Comparison of ENCODE assay signal across 23 cellular contexts in the genomic region with DNA sequence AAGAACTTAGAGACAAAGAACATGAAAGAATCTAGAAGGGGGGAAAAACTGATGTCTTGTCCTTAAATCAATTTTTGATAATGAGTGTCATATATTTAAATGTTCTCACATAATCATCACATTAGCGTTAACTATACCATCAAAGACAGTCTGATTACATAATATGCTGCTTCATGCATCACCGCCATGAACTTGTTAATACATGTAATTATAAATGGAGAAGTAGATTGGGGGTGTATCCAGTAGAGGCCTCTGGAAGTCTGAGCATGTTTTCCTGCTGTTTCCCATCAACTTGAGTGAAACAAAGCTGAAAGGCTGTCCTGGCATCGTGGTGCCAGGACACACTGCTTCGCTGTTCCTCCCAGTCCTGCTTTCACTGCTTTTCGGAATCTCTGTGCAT. TPM values are rescaled to one million over a fixed set of nuclear protein-coding genes. Genes with fewer than 3 reads are reported as not detected.
DNase-seq lines count a peak whose midpoint lies in the region; ATAC-seq and TF ChIP-seq lines count a peak whose summit lies in the region.
"Had no signal": no experiment of that assay in that cellular context is flagged by ENCODE, and none has a peak within 500 bp of the region (broad histone marks: within the 10 kb centered on the region; RNA-seq: fewer than 3 reads in every experiment).

No MANE protein-coding gene starts in this region.

- H3K4me1 Mint-ChIP-seq in activated CD4-positive, alpha-beta T cell treated with anti-CD3 and anti-CD28 coated beads, Interleukin-2, amount 10 ng/mL, durations not matched to agents 24 days and 14 days, result no peaks in the 10 kb centered on the region
- H3K4me1 Mint-ChIP-seq in WTC11, result no peaks in the 10 kb centered on the region
- H3K4me1 Mint-ChIP-seq: CD4-positive, alpha-beta memory T cell had no signal

- CTCF ChIA-PET in WTC11 (lab: Charles Lee), result interaction anchor here (0.8 to 1.4 kb wide), 3 partner anchors 17 to 174 kb away, joined by 3 to 4 read pairs (median 3); no protein-coding TSS in a partner anchor

- peaks cover 0 to 8% (median 0%) of the 10 kb centered on the region in 12 donors for H3K9me3 ChIP-seq in heart left ventricle

- H3K27ac ChIP-seq in heart left ventricle, result no peak overlapping the region
- H3K27ac ChIP-seq: GM23248 had no signal

- H3K27me3 ChIP-seq in heart left ventricle, result peaks cover 0 to 29% (median 2%) of the 10 kb centered on the region in 9 donors

- TF ChIP-seq CTCF in WTC11 (IDR thresholded peaks at IDR 0.05) (no peak), heart left ventricle (IDR thresholded peaks at IDR 0.05) (no peak)

- H3K27me3 Mint-ChIP-seq in activated CD4-positive, alpha-beta T cell treated with anti-CD3 and anti-CD28 coated beads, Interleukin-2, amount 10 ng/mL, durations not matched to agents 24 days and 14 days, result peaks cover 54% of the 10 kb centered on the region
- no peaks in the 10 kb centered on the region; the same call in 1 of the 2 replicates for H3K27me3 Mint-ChIP-seq in WTC11 (ENCODE audit: low read depth)

- peaks cover 0 to 11% (median 0%) of the 10 kb centered on the region in 12 donors for H3K4me1 ChIP-seq in heart left ventricle

- H3K36me3 Mint-ChIP-seq in activated CD4-positive, alpha-beta T cell treated with anti-CD3 and anti-CD28 coated beads, Interleukin-2, amount 10 ng/mL, durations not matched to agents 24 days and 14 days (ENCODE audit: low read depth), result no peaks in the 10 kb centered on the region
- H3K36me3 Mint-ChIP-seq in WTC11, result no peaks in the 10 kb centered on the region
- H3K36me3 Mint-ChIP-seq: CD4-positive, alpha-beta memory T cell had no signal

- H3K4me3 ChIP-seq in heart left ventricle, result no peak overlapping the region
- H3K4me3 ChIP-seq: GM23248 had no signal

- ATAC-seq in WTC11 (no peak), esophagus mucosa (peak; percentile 64), heart left ventricle (no peak)

- POLR2A ChIA-PET in WTC11 (lab: Charles Lee), result no interaction called here

- no peaks in the 10 kb centered on the region for H3K36me3 ChIP-seq in heart left ventricle

- no peak overlapping the region for H3K27ac Mint-ChIP-seq in activated CD4-positive, alpha-beta T cell treated with anti-CD3 and anti-CD28 coated beads, Interleukin-2, amount 10 ng/mL, durations not matched to agents 24 days and 14 days
- peak overlapping the region; percentile 45; the same call in 1 of the 2 replicates for H3K27ac Mint-ChIP-seq in WTC11
- H3K27ac Mint-ChIP-seq: CD4-positive, alpha-beta memory T cell had no signal

- H3K9me3 Mint-ChIP-seq in activated CD4-positive, alpha-beta T cell treated with anti-CD3 and anti-CD28 coated beads, Interleukin-2, amount 10 ng/mL, durations not matched to agents 24 days and 14 days, result no peaks in the 10 kb centered on the region
- H3K9me3 Mint-ChIP-seq in WTC11, result no peaks in the 10 kb centered on the region

- no peak overlapping the region for H3K4me3 Mint-ChIP-seq in activated CD4-positive, alpha-beta T cell treated with anti-CD3 and anti-CD28 coated beads, Interleukin-2, amount 10 ng/mL, durations not matched to agents 24 days and 14 days
- H3K4me3 Mint-ChIP-seq in WTC11, result no peak overlapping the region
- H3K4me3 Mint-ChIP-seq: CD4-positive, alpha-beta memory T cell had no signal

- no peak for TF ChIP-seq POLR2A in heart left ventricle (IDR thresholded peaks at IDR 0.05)

- whole genome bisulfite sequencing in heart left ventricle, 4 donors, result 74 to 92% (median 85%) methylated on average over 5 of the region's 5 CpGs

- DNase-seq in activated CD4-positive, alpha-beta T cell treated with anti-CD3 and anti-CD28 coated beads, Interleukin-2, amount 10 ng/mL, durations not matched to agents 24 days and 14 days, result peak; percentile 47
- no peak for DNase-seq in activated CD4-positive, alpha-beta T cell treated with anti-CD3 and anti-CD28 coated beads, Interleukin-2, amount 50 U/mL, for 1 hour
- DNase-seq in WTC11 (ENCODE audit: low spot score) (no peak), heart left ventricle (no peak), HPDE6-E6E7 (ENCODE audit: extremely low spot score) (no peak), mucosa of gallbladder (ENCODE audit: low spot score) (no peak)
- DNase-seq: C1 segment of cervical spinal cord; Calu3; CD4-positive, alpha-beta memory T cell; COR-L47; DMS53; DMS79 treated with DMSO at 0.1 percent for 48 hours; GF-D8; GM23248; H7; HCEC 1CT had no signal

- intact Hi-C loops in activated CD4-positive, alpha-beta T cell treated with anti-CD3 and anti-CD28 coated beads, Interleukin-2, amount 10 ng/mL, durations not matched to agents 24 days and 14 days (cut with micrococcal nuclease), result loop anchor here (10.0 kb wide), 1 partner anchor 92 kb away; no protein-coding TSS in a partner anchor
- intact Hi-C loops in heart left ventricle (cut with DNase I), result loop anchor here in 1 of 10 donors (10.0 kb wide), 1 partner anchor 1052 kb away; no protein-coding TSS in a partner anchor

TF ChIP-seq in WTC11, 78 proteins besides CTCF, POLR2A, EP300 and RAD21 (continues in another document):
- TF ChIP-seq ELF4 (CRISPR knock-in tag; IDR thresholded peaks at IDR 0.05; ENCODE audit: low read depth) (no peak), ATF1 (CRISPR knock-in tag; IDR thresholded peaks at IDR 0.05) (no peak), STAT6 (CRISPR knock-in tag; conservative IDR thresholded peaks at IDR 0.05; ENCODE audit: low read depth) (no peak), HMGA2 (CRISPR knock-in tag; IDR thresholded peaks at IDR 0.05) (no peak), GRHL2 (CRISPR knock-in tag; IDR thresholded peaks at IDR 0.05; ENCODE audit: insufficient replicate concordance, severe bottlenecking) (no peak), FOXJ3 (CRISPR knock-in tag; IDR thresholded peaks at IDR 0.05; ENCODE audit: borderline replicate concordance) (no peak), PRDM15 (CRISPR knock-in tag; IDR thresholded peaks at IDR 0.05) (no peak), NFE2L1 (CRISPR knock-in tag; IDR thresholded peaks at IDR 0.05) (no peak), SMAD3 (CRISPR knock-in tag; IDR thresholded peaks at IDR 0.05; ENCODE audit: borderline replicate concordance) (no peak), ZMAT4 (CRISPR knock-in tag; IDR thresholded peaks at IDR 0.05) (no peak)

RNA-seq across cellular contexts. Expression of gene PRLHR, which starts 48.2 kb away (rescaled TPM):
- total RNA-seq in activated CD4-positive, alpha-beta T cell treated with anti-CD3 and anti-CD28 coated beads, Interleukin-2, amount 10 ng/mL, durations not matched to agents 24 days and 14 days, result not detected in 2 replicates
- total RNA-seq in WTC11 (2021) (not detected in 3 replicates), esophagus mucosa (not detected), heart left ventricle (not detected), mucosa of gallbladder (0.17 TPM)
- not detected for polyA plus RNA-seq in heart left ventricle
- total RNA-seq: A172; A673; Calu3; CD4-positive, alpha-beta memory T cell; Daoy; G401; GM23248; H1; H7 had no signal
- polyA plus RNA-seq: BJ; CD4-positive, alpha-beta memory T cell; GM23248; H1 had no signal
